In genomic region chr20:51533291-51534172, GRCh38 we compare ENCODE assay signal across 8 cellular contexts. TPM values are rescaled to one million over a fixed set of nuclear protein-coding genes. Genes with fewer than 3 reads are reported as not detected.
A peak's percentile ranks its signal among the peaks of the same experiment; 100 is the strongest.
DNase-seq lines count a peak whose midpoint lies in the region; ATAC-seq and TF ChIP-seq lines count a peak whose summit lies in the region.

No MANE protein-coding gene starts in this region.

- H3K4me3 Mint-ChIP-seq in progenitor cell of endocrine pancreas (ENCODE audit: low read depth): no peak overlapping the region

- no peak overlapping the region for H3K4me3 ChIP-seq in RWPE2 (ENCODE audit: severe bottlenecking)

- no peaks in the 10 kb centered on the region for H3K27me3 Mint-ChIP-seq in progenitor cell of endocrine pancreas

- ATAC-seq in RWPE2 (ENCODE audit: low read depth) (peak; percentile 45), esophagus mucosa (peak; percentile 83), HG03196 (IDR thresholded peaks at IDR 0.05; ENCODE audit: unreplicated experiment) (no peak), GM21723 (IDR thresholded peaks at IDR 0.05; ENCODE audit: unreplicated experiment) (no peak), HG03378 (IDR thresholded peaks at IDR 0.05; ENCODE audit: unreplicated experiment) (no peak)

- peaks cover 3% of the 10 kb centered on the region for H3K9me3 Mint-ChIP-seq in progenitor cell of endocrine pancreas (ENCODE audit: low read depth)

- H3K27ac Mint-ChIP-seq in progenitor cell of endocrine pancreas: peak overlapping the region; percentile 87

- H3K27ac ChIP-seq in RWPE2 (ENCODE audit: poor library complexity, severe bottlenecking): peak overlapping the region; percentile 46

- TF ChIP-seq CTCF in RWPE2 (IDR thresholded peaks at IDR 0.05; ENCODE audit: poor library complexity, severe bottlenecking) (peak; percentile 6), progenitor cell of endocrine pancreas (IDR thresholded peaks at IDR 0.05; ENCODE audit: unreplicated experiment) (no peak), GM13977 (IDR thresholded peaks at IDR 0.05; ENCODE audit: extremely low read depth, insufficient read depth, missing control alignments) (no peak)

- no peaks in the 10 kb centered on the region for H3K36me3 ChIP-seq in RWPE2 (ENCODE audit: low read depth)

- H3K9me3 ChIP-seq in RWPE2 (ENCODE audit: severe bottlenecking): no peaks in the 10 kb centered on the region

- peak; percentile 91 for DNase-seq in EL
- no peak for DNase-seq in RWPE2 (ENCODE audit: low spot score)
- DNase-seq in progenitor cell of endocrine pancreas (ENCODE audit: low spot score, unreplicated experiment): no peak
- DNase-seq in GM13977 (ENCODE audit: low spot score): no peak

- H3K4me1 ChIP-seq in RWPE2 (ENCODE audit: insufficient read depth, poor library complexity, severe bottlenecking): peaks cover 33% of the 10 kb centered on the region

- H3K36me3 Mint-ChIP-seq in progenitor cell of endocrine pancreas (ENCODE audit: insufficient read depth): peaks cover 9% of the 10 kb centered on the region

- H3K4me1 Mint-ChIP-seq in progenitor cell of endocrine pancreas (ENCODE audit: low read depth): peaks cover 54% of the 10 kb centered on the region

- H3K27me3 ChIP-seq in RWPE2 (ENCODE audit: insufficient read depth, poor library complexity, severe bottlenecking): no peaks in the 10 kb centered on the region

- in situ Hi-C loops in GM13977 (cut with MboI; ENCODE audit: low pct_unique_long_range_greater_than_20kb, low sequenced_read_pairs, unreplicated experiment): no loop called here

RNA-seq across cellular contexts. Expression of gene NFATC2, which starts 9.0 kb away (rescaled TPM):
- total RNA-seq in esophagus mucosa: 0.76 TPM
- 10.1 and 11.2 TPM in 2 replicates for total RNA-seq in progenitor cell of endocrine pancreas

Comparison
In these comparisons a context has a peak if more than half of its experiments do, and no peak if none do; other contexts are left out.
1. ATAC-seq: peak in RWPE2 (single experiment) and esophagus mucosa (single experiment); none in HG03196 (single experiment), GM21723 (single experiment) and HG03378 (single experiment).